Comparison of ENCODE assay signal across 3 cellular contexts in genomic region chr6:56807992-56808342, GRCh38.
A peak's percentile ranks its signal among the peaks of the same experiment; 100 is the strongest.
TF ChIP-seq lines count a peak whose summit lies in the region.

No MANE protein-coding gene starts in this region.

TF ChIP-seq in A549, 52 proteins besides CTCF, POLR2A, EP300 and RAD21 (continued from another document):
- no peak for TF ChIP-seq FOSL2 (IDR thresholded peaks at IDR 0.05)
- TF ChIP-seq FOSL2 (CRISPR knock-in tag; IDR thresholded peaks at IDR 0.05): peak; percentile 72

TF ChIP-seq in HEK293, 187 proteins besides CTCF, POLR2A, EP300 and RAD21 (continued from another document and continues in another):
- TF ChIP-seq PRDM10 (tag by site-specific recombination; IDR thresholded peaks at IDR 0.05): no peak
- no peak for TF ChIP-seq ZNF302 (tag by site-specific recombination; IDR thresholded peaks at IDR 0.05; ENCODE audit: low read depth)
- no peak for TF ChIP-seq ZNF785 (tag by site-specific recombination; IDR thresholded peaks at IDR 0.05)
- no peak for TF ChIP-seq ZNF433 (tag by site-specific recombination; IDR thresholded peaks at IDR 0.05; ENCODE audit: low read depth)
- no peak for TF ChIP-seq ZNF404 (tag by site-specific recombination; IDR thresholded peaks at IDR 0.05)
- peak; percentile 63; the same call in 1 of the 2 replicates for TF ChIP-seq ZBTB21 (tag by site-specific recombination; IDR thresholded peaks at IDR 0.05)
- peak; percentile 83 for TF ChIP-seq ZNF629 (tag by site-specific recombination; IDR thresholded peaks at IDR 0.05)
- TF ChIP-seq BCL11A (tag by site-specific recombination; IDR thresholded peaks at IDR 0.05; ENCODE audit: low read depth): no peak
- no peak for TF ChIP-seq ZNF449 (tag by site-specific recombination; IDR thresholded peaks at IDR 0.05)
- TF ChIP-seq, protein P1, sequence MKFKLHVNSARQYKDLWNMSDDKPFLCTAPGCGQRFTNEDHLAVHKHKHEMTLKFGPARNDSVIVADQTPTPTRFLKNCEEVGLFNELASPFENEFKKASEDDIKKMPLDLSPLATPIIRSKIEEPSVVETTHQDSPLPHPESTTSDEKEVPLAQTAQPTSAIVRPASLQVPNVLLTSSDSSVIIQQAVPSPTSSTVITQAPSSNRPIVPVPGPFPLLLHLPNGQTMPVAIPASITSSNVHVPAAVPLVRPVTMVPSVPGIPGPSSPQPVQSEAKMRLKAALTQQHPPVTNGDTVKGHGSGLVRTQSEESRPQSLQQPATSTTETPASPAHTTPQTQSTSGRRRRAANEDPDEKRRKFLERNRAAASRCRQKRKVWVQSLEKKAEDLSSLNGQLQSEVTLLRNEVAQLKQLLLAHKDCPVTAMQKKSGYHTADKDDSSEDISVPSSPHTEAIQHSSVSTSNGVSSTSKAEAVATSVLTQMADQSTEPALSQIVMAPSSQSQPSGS (tag by site-specific recombination; IDR thresholded peaks at IDR 0.05; ENCODE audit: low read depth): peak; percentile 91
- no peak for TF ChIP-seq ZNF510 (tag by site-specific recombination; IDR thresholded peaks at IDR 0.05; ENCODE audit: insufficient replicate concordance)
- TF ChIP-seq ZNF10 (tag by site-specific recombination; IDR thresholded peaks at IDR 0.05): peak; percentile 83
- TF ChIP-seq ZNF138 (tag by site-specific recombination; IDR thresholded peaks at IDR 0.05; ENCODE audit: borderline replicate concordance): no peak
- TF ChIP-seq ZIC2 (tag by site-specific recombination; IDR thresholded peaks at IDR 0.05): 0 out of 2 replicates have a peak, but pooled peaks have one; percentile 9
- TF ChIP-seq KLF8 (tag by site-specific recombination; IDR thresholded peaks at IDR 0.05): no peak
- TF ChIP-seq ZNF155 (tag by site-specific recombination; IDR thresholded peaks at IDR 0.05): no peak
- peak; percentile 42 for TF ChIP-seq KLF1 (tag by site-specific recombination; IDR thresholded peaks at IDR 0.05)
- TF ChIP-seq, protein P2, sequence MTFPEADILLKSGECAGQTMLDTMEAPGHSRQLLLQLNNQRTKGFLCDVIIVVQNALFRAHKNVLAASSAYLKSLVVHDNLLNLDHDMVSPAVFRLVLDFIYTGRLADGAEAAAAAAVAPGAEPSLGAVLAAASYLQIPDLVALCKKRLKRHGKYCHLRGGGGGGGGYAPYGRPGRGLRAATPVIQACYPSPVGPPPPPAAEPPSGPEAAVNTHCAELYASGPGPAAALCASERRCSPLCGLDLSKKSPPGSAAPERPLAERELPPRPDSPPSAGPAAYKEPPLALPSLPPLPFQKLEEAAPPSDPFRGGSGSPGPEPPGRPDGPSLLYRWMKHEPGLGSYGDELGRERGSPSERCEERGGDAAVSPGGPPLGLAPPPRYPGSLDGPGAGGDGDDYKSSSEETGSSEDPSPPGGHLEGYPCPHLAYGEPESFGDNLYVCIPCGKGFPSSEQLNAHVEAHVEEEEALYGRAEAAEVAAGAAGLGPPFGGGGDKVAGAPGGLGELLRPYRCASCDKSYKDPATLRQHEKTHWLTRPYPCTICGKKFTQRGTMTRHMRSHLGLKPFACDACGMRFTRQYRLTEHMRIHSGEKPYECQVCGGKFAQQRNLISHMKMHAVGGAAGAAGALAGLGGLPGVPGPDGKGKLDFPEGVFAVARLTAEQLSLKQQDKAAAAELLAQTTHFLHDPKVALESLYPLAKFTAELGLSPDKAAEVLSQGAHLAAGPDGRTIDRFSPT (tag by site-specific recombination; IDR thresholded peaks at IDR 0.05): no peak
- TF ChIP-seq ZNF544 (tag by site-specific recombination; IDR thresholded peaks at IDR 0.05): no peak
- TF ChIP-seq ZNF521 (tag by site-specific recombination; IDR thresholded peaks at IDR 0.05): no peak
- TF ChIP-seq ZNF558 (tag by site-specific recombination; IDR thresholded peaks at IDR 0.05): no peak
- TF ChIP-seq SCRT1 (tag by site-specific recombination; IDR thresholded peaks at IDR 0.05; ENCODE audit: borderline replicate concordance): no peak
- TF ChIP-seq ZNF248 (tag by site-specific recombination; IDR thresholded peaks at IDR 0.05): no peak

TF ChIP-seq in WTC11, 78 proteins besides CTCF, POLR2A, EP300 and RAD21 (continued from another document):
- TF ChIP-seq USF2 (CRISPR knock-in tag; IDR thresholded peaks at IDR 0.05): no peak
- no peak for TF ChIP-seq KAT7 (CRISPR knock-in tag; IDR thresholded peaks at IDR 0.05; ENCODE audit: borderline replicate concordance)
- TF ChIP-seq IRF2 (CRISPR knock-in tag; IDR thresholded peaks at IDR 0.05; ENCODE audit: borderline replicate concordance, low read depth): no peak
- no peak for TF ChIP-seq RORB (CRISPR knock-in tag; IDR thresholded peaks at IDR 0.05)
- TF ChIP-seq ZNF219 (CRISPR knock-in tag; IDR thresholded peaks at IDR 0.05; ENCODE audit: borderline replicate concordance): no peak
- no peak for TF ChIP-seq PRRX2 (CRISPR knock-in tag; IDR thresholded peaks at IDR 0.05)
- no peak for TF ChIP-seq CREM (CRISPR knock-in tag; IDR thresholded peaks at IDR 0.05)
- no peak for TF ChIP-seq ERG (CRISPR knock-in tag; IDR thresholded peaks at IDR 0.05)
